ENCODE assay signal across 15 cellular contexts in genomic region chr5:170746081-170746951, GRCh38. TPM values are rescaled to one million over a fixed set of nuclear protein-coding genes. Genes with fewer than 3 reads are reported as not detected.
A peak's percentile ranks its signal among the peaks of the same experiment; 100 is the strongest.
DNase-seq lines count a peak whose midpoint lies in the region; ATAC-seq and TF ChIP-seq lines count a peak whose summit lies in the region.
"Had no signal": no experiment of that assay in that cellular context is flagged by ENCODE, and none has a peak within 500 bp of the region (broad histone marks: within the 10 kb centered on the region; RNA-seq: fewer than 3 reads in every experiment).

No MANE protein-coding gene starts in this region.

- peak overlapping the region; percentile 50 for H3K4ac ChIP-seq in mesendoderm (ENCODE audit: low read depth, low read length)

- H2BK15ac ChIP-seq in mesendoderm (replicated peaks; ENCODE audit: low read depth), result no peak overlapping the region

- no peak for ATAC-seq in upper lobe of left lung (ENCODE audit: low FRiP score in 2 of 2)
- ATAC-seq in HG03521 (IDR thresholded peaks at IDR 0.05; ENCODE audit: unreplicated experiment), result no peak
- ATAC-seq: activated CD8-positive, alpha-beta memory T cell treated with anti-CD3 and anti-CD28 coated beads, Interleukin-2, amount 10 ng/mL, durations not matched to agents 7 days and 5 days; gastrocnemius medialis; T-cell had no signal

- H2AK5ac ChIP-seq in mesendoderm (ENCODE audit: low read length), result no peak overlapping the region

- no peaks in the 10 kb centered on the region for H3K79me1 ChIP-seq in mesendoderm (ENCODE audit: low read length)

- TF ChIP-seq EP300 in esophagus muscularis mucosa (IDR thresholded peaks at IDR 0.05) (no peak), upper lobe of left lung (IDR thresholded peaks at IDR 0.05) (no peak)

- no peak for TF ChIP-seq POLR2A in esophagus muscularis mucosa (IDR thresholded peaks at IDR 0.05; ENCODE audit: low read depth)
- TF ChIP-seq POLR2A in upper lobe of left lung (IDR thresholded peaks at IDR 0.05), result no peak

- H3K18ac ChIP-seq in mesendoderm (ENCODE audit: low read length), result no peak overlapping the region

- TF ChIP-seq CTCF in esophagus muscularis mucosa (IDR thresholded peaks at IDR 0.05) (no peak), upper lobe of left lung (IDR thresholded peaks at IDR 0.05) (no peak)

- no peak overlapping the region for H3K4me2 ChIP-seq in mesendoderm (ENCODE audit: low read length)

- H3K36me3 ChIP-seq in NT2/D1 (ENCODE audit: insufficient read depth, insufficient read length, low read length) (no peaks in the 10 kb centered on the region), esophagus muscularis mucosa (no peaks in the 10 kb centered on the region), mesendoderm (ENCODE audit: control insufficient read depth, insufficient read depth, low read length) (no peaks in the 10 kb centered on the region), upper lobe of left lung (no peaks in the 10 kb centered on the region)
- H3K36me3 ChIP-seq: gastrocnemius medialis, transverse colon had no signal

- H3K4me1 ChIP-seq in NT2/D1 (ENCODE audit: insufficient read depth, insufficient read length) (peaks cover 14% of the 10 kb centered on the region), esophagus muscularis mucosa (peaks cover 24 to 46% (median 29%) of the 10 kb centered on the region in 4 donors), mesendoderm (ENCODE audit: control insufficient read depth, low read depth, low read length) (peaks cover 2% of the 10 kb centered on the region), upper lobe of left lung (peaks cover 21 to 32% (median 29%) of the 10 kb centered on the region in 4 donors)

- peak overlapping the region; percentile 15 for H3K23ac ChIP-seq in mesendoderm (ENCODE audit: low read length)

- no peak for DNase-seq in NT2/D1 (ENCODE audit: low read depth, low spot score)
- DNase-seq in esophagus muscularis mucosa (ENCODE audit: extremely low spot score), result peak; percentile 88
- DNase-seq in mesendoderm, result peak; percentile 64
- DNase-seq in upper lobe of left lung, result peak in 1 of 2 donors; percentile 42
- DNase-seq in NCI-H146 (lab: John Stamatoyannopoulos, UW), result no peak
- no peak for DNase-seq in SW480 (ENCODE audit: low spot score)
- DNase-seq: activated CD8-positive, alpha-beta memory T cell treated with anti-CD3 and anti-CD28 coated beads, Interleukin-2, amount 10 ng/mL, durations not matched to agents 7 days and 5 days; activated naive CD4-positive, alpha-beta T cell treated with Interleukin-2 at 50 U/mL for 16 hours; gastrocnemius medialis; stimulated activated CD4-positive, alpha-beta T cell treated with anti-CD3 and anti-CD28 coated beads, Interleukin-2, amount 100 ng/mL, for 48 hours; T-cell; transverse colon had no signal

- no peak overlapping the region for H3K4me3 ChIP-seq in NT2/D1 (ENCODE audit: insufficient read length, low read depth)
- no peak overlapping the region for H3K4me3 ChIP-seq in esophagus muscularis mucosa
- no peak overlapping the region for H3K4me3 ChIP-seq in mesendoderm (ENCODE audit: low read length)
- no peak overlapping the region for H3K4me3 ChIP-seq in upper lobe of left lung
- H3K4me3 ChIP-seq: gastrocnemius medialis had no signal

- H3K9ac ChIP-seq in NT2/D1 (ENCODE audit: insufficient read length, low read depth) (peak overlapping the region; percentile 24), mesendoderm (ENCODE audit: low read length) (no peak overlapping the region)

- no peak overlapping the region for H2BK120ac ChIP-seq in mesendoderm (ENCODE audit: low read depth, low read length)

- H3K27ac ChIP-seq in esophagus muscularis mucosa (replicated peaks in 1 of 4), result peak overlapping the region in 3 of 4 donors; percentile 3 to 52 (median 15)
- peak overlapping the region; percentile 40 for H3K27ac ChIP-seq in mesendoderm (ENCODE audit: low read depth, low read length)
- H3K27ac ChIP-seq in upper lobe of left lung, result peak overlapping the region; percentile 49 to 57 (median 54)
- H3K27ac ChIP-seq: gastrocnemius medialis had no signal

- H3K79me2 ChIP-seq in mesendoderm (ENCODE audit: control insufficient read depth, insufficient read depth, low read length), result no peaks in the 10 kb centered on the region

- no peak overlapping the region for H2BK5ac ChIP-seq in mesendoderm (ENCODE audit: low read length)

- H3K27me3 ChIP-seq in NT2/D1 (ENCODE audit: insufficient read depth, insufficient read length), result no peaks in the 10 kb centered on the region
- H3K27me3 ChIP-seq in esophagus muscularis mucosa, result peaks cover 0 to 47% (median 0%) of the 10 kb centered on the region in 4 donors
- no peaks in the 10 kb centered on the region for H3K27me3 ChIP-seq in mesendoderm (ENCODE audit: insufficient read depth, low read length, poor library complexity)
- H3K27me3 ChIP-seq in upper lobe of left lung, result no peaks in the 10 kb centered on the region

- 72% methylated on average over 12 of the region's 13 CpGs for WGBS in esophagus muscularis mucosa
- no CpG with 5 or more reads among the region's 13 CpGs for WGBS in mesendoderm (ENCODE audit: extremely low coverage, insufficient coverage, low lambda C conversion rate)
- WGBS in upper lobe of left lung, 2 donors, result 69 to 70% methylated on average over 7 to 13 of the region's 13 CpGs

- peak overlapping the region; percentile 22 for H3K56ac ChIP-seq in mesendoderm (ENCODE audit: low read length)

- intact Hi-C loops in esophagus muscularis mucosa (cut with DNase I), result loop anchor here (10.0 kb wide), 1 partner anchor 598 kb away; no protein-coding TSS in a partner anchor

- no peak overlapping the region for H4K5ac ChIP-seq in mesendoderm (ENCODE audit: low read length)

- H3K9me3 ChIP-seq in NT2/D1 (ENCODE audit: insufficient read depth, low read length) (no peaks in the 10 kb centered on the region), esophagus muscularis mucosa (no peaks in the 10 kb centered on the region), upper lobe of left lung (no peaks in the 10 kb centered on the region)
- H3K9me3 ChIP-seq: gastrocnemius medialis, transverse colon had no signal

- no peak overlapping the region for H4K8ac ChIP-seq in mesendoderm (ENCODE audit: low read depth, low read length)

RNA-seq across cellular contexts. Expression of gene GABRP, which starts 37.2 kb away (rescaled TPM):
- total RNA-seq in esophagus muscularis mucosa (under 1 TPM in 1 of 4 donors, not detected in 3; 0.42 TPM), upper lobe of left lung (1 to 10 TPM in 1 of 6 donors, under 1 TPM in 3, not detected in 2; 0.20 to 5.3 (median 0.28) TPM)
- 1.4 TPM for polyA plus RNA-seq in mesendoderm (2013, experiment 1 of 2)
- 1.2 TPM for polyA plus RNA-seq in mesendoderm (2013, experiment 2 of 2)
- total RNA-seq: activated CD8-positive, alpha-beta memory T cell treated with anti-CD3 and anti-CD28 coated beads, Interleukin-2, amount 10 ng/mL, durations not matched to agents 7 days and 5 days; gastrocnemius medialis; myocyte had no signal
- polyA plus RNA-seq: IgD-negative memory B cell had no signal

Comparison
In these comparisons a context has a peak if more than half of its experiments do, and no peak if none do; other contexts are left out.
1. DNase-seq: peak in esophagus muscularis mucosa (single experiment) and mesendoderm (single experiment); none in NT2/D1 (single experiment), NCI-H146 (single experiment) and SW480 (single experiment).
2. Peak in every context shown above with its lines, with median percentiles within 50 percentile points of each other: H3K27ac ChIP-seq.